9 cellular contexts compared by ENCODE assay signal in the genomic region with DNA sequence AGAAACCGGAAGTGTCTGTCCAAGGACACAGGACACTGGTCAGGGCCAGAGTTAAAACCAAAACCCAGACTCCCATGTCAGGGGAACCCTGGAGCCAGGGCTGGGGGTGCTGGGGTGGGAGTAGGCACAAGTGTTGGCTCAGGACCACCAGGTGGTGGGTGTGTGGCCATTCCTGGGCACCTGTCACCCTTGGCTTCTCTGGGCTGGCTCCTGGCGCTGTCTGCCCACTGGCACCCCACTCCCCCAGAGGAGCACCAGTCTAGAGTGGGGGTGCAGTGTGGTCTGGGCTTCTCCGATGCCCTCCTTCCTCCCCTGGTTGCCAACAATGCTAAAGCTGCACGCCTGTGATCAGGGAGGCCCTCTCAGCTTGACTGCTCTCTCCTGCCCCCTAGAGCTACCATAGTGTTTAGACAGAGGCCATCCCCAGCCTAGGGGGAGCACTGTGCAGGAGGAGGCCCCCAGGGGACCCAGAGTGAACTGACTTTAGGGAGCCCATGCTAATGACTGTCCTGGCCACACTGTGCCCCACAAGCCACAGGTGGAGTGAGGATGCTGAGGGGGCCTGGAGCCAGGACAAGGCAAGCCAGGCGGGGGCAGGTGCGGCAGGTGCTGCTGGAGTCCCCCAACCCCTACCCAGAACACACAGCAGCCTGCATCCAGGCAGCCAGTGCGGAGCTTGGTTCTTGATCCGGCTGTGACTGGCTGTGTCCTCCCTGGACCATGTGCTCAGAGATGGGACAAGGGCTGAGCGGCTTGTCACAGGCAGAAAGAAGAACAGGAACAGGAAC. TPM values are rescaled to one million over a fixed set of nuclear protein-coding genes. Genes with fewer than 3 reads are reported as not detected.
DNase-seq lines count a peak whose midpoint lies in the region; ATAC-seq and TF ChIP-seq lines count a peak whose summit lies in the region.
"Had no signal": no experiment of that assay in that cellular context is flagged by ENCODE, and none has a peak within 500 bp of the region (broad histone marks: within the 10 kb centered on the region; RNA-seq: fewer than 3 reads in every experiment).

No MANE protein-coding gene starts in this region.

- ATAC-seq in GM21447 (IDR thresholded peaks at IDR 0.05; ENCODE audit: unreplicated experiment) (peak; percentile 74), GM18870 (IDR thresholded peaks at IDR 0.05; ENCODE audit: unreplicated experiment) (no peak)
- ATAC-seq in activated T-cell treated with anti-CD3 and anti-CD28 coated beads, Interleukin-2, amount 50 U/mL, for 4 hours: peak; percentile 70

- no peaks in the 10 kb centered on the region for H3K36me3 ChIP-seq in tibial nerve
- H3K36me3 ChIP-seq: ascending aorta had no signal

- H3K36me3 Mint-ChIP-seq in activated T-cell treated with anti-CD3 and anti-CD28 coated beads, Interleukin-2, amount 50 U/mL, for 4 hours (ENCODE audit: insufficient read depth): no peaks in the 10 kb centered on the region

- peak overlapping the region in 1 of 4 donors; percentile 25 for H3K27ac ChIP-seq in tibial nerve
- H3K27ac ChIP-seq: ascending aorta had no signal

- 68 to 70% methylated on average over 6 to 9 of the region's 9 CpGs for WGBS in tibial nerve, 2 donors

- no peak overlapping the region for H3K4me3 ChIP-seq in tibial nerve
- H3K4me3 ChIP-seq: ascending aorta had no signal

- H3K9me3 ChIP-seq in tibial nerve: no peaks in the 10 kb centered on the region
- H3K9me3 ChIP-seq: ascending aorta had no signal

- TF ChIP-seq EP300 in tibial nerve (IDR thresholded peaks at IDR 0.05): no peak

- H3K4me3 Mint-ChIP-seq in activated T-cell treated with anti-CD3 and anti-CD28 coated beads, Interleukin-2, amount 50 U/mL, for 4 hours: no peak overlapping the region

- peaks cover 9% of the 10 kb centered on the region for H3K4me1 Mint-ChIP-seq in activated T-cell treated with anti-CD3 and anti-CD28 coated beads, Interleukin-2, amount 50 U/mL, for 4 hours (ENCODE audit: low read depth)

- peaks cover 0 to 13% (median 0%) of the 10 kb centered on the region in 4 donors for H3K4me1 ChIP-seq in tibial nerve
- H3K4me1 ChIP-seq: ascending aorta had no signal

- H3K27me3 Mint-ChIP-seq in activated T-cell treated with anti-CD3 and anti-CD28 coated beads, Interleukin-2, amount 50 U/mL, for 4 hours (ENCODE audit: low read depth): no peaks in the 10 kb centered on the region

- H3K9me3 Mint-ChIP-seq in activated T-cell treated with anti-CD3 and anti-CD28 coated beads, Interleukin-2, amount 50 U/mL, for 4 hours: no peaks in the 10 kb centered on the region

- H3K27me3 ChIP-seq in tibial nerve: no peaks in the 10 kb centered on the region
- H3K27me3 ChIP-seq: ascending aorta had no signal

- TF ChIP-seq POLR2A in tibial nerve (IDR thresholded peaks at IDR 0.05): no peak

- TF ChIP-seq CTCF in tibial nerve (IDR thresholded peaks at IDR 0.05): peak in 4 of 5 experiments; percentile 23 to 55 (median 39)

- DNase-seq in activated CD8-positive, alpha-beta memory T cell treated with anti-CD3 and anti-CD28 coated beads for 24 hours: peak; percentile 71
- no peak for DNase-seq in activated CD8-positive, alpha-beta memory T cell treated with anti-CD3 and anti-CD28 coated beads, Interleukin-2, amount 50 U/mL, for 48 hours
- peak; percentile 15 for DNase-seq in M059J (ENCODE audit: low read depth)
- peak; percentile 29 for DNase-seq in activated T-cell treated with anti-CD3 and anti-CD28 coated beads, Interleukin-2, amount 50 U/mL, for 4 hours
- DNase-seq in iPS-NIHi11 (ENCODE audit: low spot score): peak; percentile 85
- DNase-seq in tibial nerve (ENCODE audit: low spot score in 2 of 2): no peak

RNA-seq across cellular contexts. Expression of gene RASGEF1A, which starts 11.0 kb away (rescaled TPM):
- not detected in 2 replicates for total RNA-seq in M059J (2014; rRNA removed; shearing (Covaris generic))
- under 1 TPM; 0.29 to 0.60 (median 0.38) TPM for total RNA-seq in activated T-cell treated with anti-CD3 and anti-CD28 coated beads, Interleukin-2, amount 50 U/mL, for 4 hours
- total RNA-seq in tibial nerve: 10 to 100 TPM in 3 of 4 donors, 1 to 10 TPM in 1; 7.5 to 39.0 (median 13.1) TPM
- total RNA-seq: ascending aorta had no signal

Comparison
In these comparisons a context has a peak if more than half of its experiments do, and no peak if none do; other contexts are left out.
1. DNase-seq: peak in activated CD8-positive, alpha-beta memory T cell treated with anti-CD3 and anti-CD28 coated beads for 24 hours (single experiment), M059J (single experiment), activated T-cell treated with anti-CD3 and anti-CD28 coated beads, Interleukin-2, amount 50 U/mL, for 4 hours (single experiment) and iPS-NIHi11 (single experiment); none in activated CD8-positive, alpha-beta memory T cell treated with anti-CD3 and anti-CD28 coated beads, Interleukin-2, amount 50 U/mL, for 48 hours (single experiment) and tibial nerve (0 of 2).